In the genomic region with DNA sequence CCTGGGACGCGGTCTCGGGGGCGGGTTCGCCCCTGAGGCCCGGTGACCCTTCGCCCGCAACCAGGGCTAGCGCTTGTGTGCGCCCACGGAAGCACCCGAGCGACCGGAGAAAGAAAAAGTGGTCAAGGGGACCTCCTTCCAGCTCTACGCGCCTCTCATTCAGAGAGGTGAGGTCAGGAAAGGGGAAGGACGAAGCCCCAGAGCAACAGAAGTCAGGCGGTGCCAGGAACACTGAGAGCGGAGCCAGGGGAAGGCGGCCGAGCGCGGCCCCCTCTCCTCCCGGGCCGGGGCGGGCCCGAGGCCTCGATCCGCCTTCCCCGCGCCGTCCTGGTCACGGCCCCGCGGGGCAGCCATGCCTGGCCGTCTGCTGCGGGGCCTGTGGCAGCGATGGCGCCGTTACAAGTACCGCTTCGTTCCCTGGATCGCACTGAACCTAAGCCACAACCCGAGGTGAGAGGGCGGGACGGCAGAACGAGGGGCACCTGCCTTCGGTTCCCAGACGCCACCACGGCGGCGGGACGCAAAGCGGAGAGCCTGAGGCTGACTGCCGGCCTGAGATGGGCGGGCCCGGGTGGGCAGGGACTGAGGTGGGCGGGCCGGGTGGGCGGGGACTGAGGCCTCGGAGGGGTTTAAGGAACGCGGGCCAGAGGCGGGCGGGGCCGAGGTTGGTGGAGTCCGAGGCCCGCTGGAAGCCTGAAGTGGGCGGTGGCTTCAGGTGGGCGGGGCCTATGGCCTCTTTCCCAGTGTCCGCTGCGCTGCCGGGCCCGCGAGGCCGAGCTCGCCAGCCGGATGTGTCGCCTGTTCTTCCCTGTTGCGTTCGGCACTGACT, we compare ENCODE assay signal across 8 cellular contexts.
DNase-seq lines count a peak whose midpoint lies in the region; ATAC-seq lines count a peak whose summit lies in the region.

TSS of gene SETD9 (plus strand) at position 303 of the 829 bp plus-strand sequence. CDS start at position 353, 50 bp downstream.

- peak within 1 kb of the TSS; percentile 72 for H3K4me3 ChIP-seq in BLaER1

- H3K4me1 ChIP-seq in BLaER1 = peaks cover 25% of the 10 kb centered on the region

- peaks cover 23% of the 10 kb centered on the region for H3K27me3 ChIP-seq in BLaER1

- no peaks in the 10 kb centered on the region for H4K20me1 ChIP-seq in BLaER1

- H3K27ac ChIP-seq in BLaER1 = peak within 1 kb of the TSS; percentile 86

- H3K4me2 ChIP-seq in BLaER1 = peak within 1 kb of the TSS; percentile 92

- peaks cover 7% of the 10 kb centered on the region for H3K9me3 ChIP-seq in BLaER1

- H3K9ac ChIP-seq in BLaER1 = peak within 1 kb of the TSS; percentile 83

- DNase-seq in NCI-H526 (lab: John Stamatoyannopoulos, UW) (peak; percentile 81 to 96), cortex of kidney (lab: John Stamatoyannopoulos, UW) (peak; percentile 37), left kidney (ENCODE audit: low read depth, low spot score) (peak; percentile 99)
- peak; percentile 75 for DNase-seq in activated CD4-positive, alpha-beta T cell treated with anti-CD3 and anti-CD28 coated beads, Interleukin-2, amount 50 U/mL, for 1 hour
- DNase-seq in stimulated activated CD4-positive, alpha-beta T cell treated with anti-CD3 and anti-CD28 coated beads, Interleukin-1b, Interleukin-23, amount 100 ng/mL, for 48 hours = peak; percentile 94

- H3K36me3 ChIP-seq in BLaER1 = no peaks in the 10 kb centered on the region; the same call in 1 of the 2 replicates

- peak; percentile 82 for ATAC-seq in GM19328 (IDR thresholded peaks at IDR 0.05; ENCODE audit: unreplicated experiment)
- peak; percentile 69 for ATAC-seq in HG03469 (IDR thresholded peaks at IDR 0.05; ENCODE audit: unreplicated experiment)

Comparison
In these comparisons a context has a peak if more than half of its experiments do, and no peak if none do; other contexts are left out.
1. Peak in every context shown above with its lines: DNase-seq, ATAC-seq, H3K4me3 ChIP-seq and H3K27ac ChIP-seq.
2. DNase-seq: peak in every context shown above with its lines; median percentile 99 in left kidney; 94 in stimulated activated CD4-positive, alpha-beta T cell treated with anti-CD3 and anti-CD28 coated beads, Interleukin-1b, Interleukin-23, amount 100 ng/mL, for 48 hours; 88 in NCI-H526; 75 in activated CD4-positive, alpha-beta T cell treated with anti-CD3 and anti-CD28 coated beads, Interleukin-2, amount 50 U/mL, for 1 hour; 37 in cortex of kidney.